ENCODE assay signal across 18 cellular contexts in the genomic region with DNA sequence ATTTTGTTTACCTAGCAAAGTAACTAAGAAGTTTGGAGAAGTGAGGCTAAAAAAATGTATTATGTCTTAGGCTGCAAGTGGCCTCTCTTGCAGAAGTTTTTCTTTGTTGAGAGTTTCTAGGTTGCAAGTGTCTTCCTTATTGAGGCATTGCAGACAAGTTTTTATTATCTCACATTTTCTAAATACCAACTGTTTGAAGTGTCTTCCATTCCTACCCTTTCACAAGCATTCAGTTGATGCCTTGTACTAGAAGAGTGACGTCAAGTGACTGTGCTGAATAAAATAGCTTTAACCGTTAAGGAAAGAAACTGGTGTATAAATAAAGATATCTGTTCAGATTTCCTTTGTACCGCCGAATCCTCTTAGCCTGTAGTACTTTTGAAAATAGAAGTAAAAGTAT.
"Had no signal": no experiment of that assay in that cellular context is flagged by ENCODE, and none has a peak within 500 bp of the region (broad histone marks: within the 10 kb centered on the region; RNA-seq: fewer than 3 reads in every experiment).

No MANE protein-coding gene starts in this region.

- H3K27ac ChIP-seq: coronary artery, esophagus muscularis mucosa, heart right ventricle, pancreas, skin epidermis, stomach, suprapubic skin, transverse colon, vagina had no signal

- ATAC-seq: heart right ventricle; left lobe of liver; naive thymus-derived CD8-positive, alpha-beta T cell; pancreas; right cardiac atrium; stimulated activated memory B cell treated with anti-CD40 and anti-IgM and Interleukin-4, amounts not matched to agents 10 μg/mL and 1 μg/mL and 100 μg/mL, for 72 hours had no signal

- H3K36me3 ChIP-seq: heart right ventricle, pancreas, suprapubic skin, transverse colon, vagina had no signal

- H3K9me3 ChIP-seq: esophagus muscularis mucosa, pancreas, suprapubic skin, vagina had no signal

- DNase-seq: activated CD4-positive, alpha-beta memory T cell treated with anti-CD3 and anti-CD28 coated beads, Interleukin-2, amount 10 ng/mL, durations not matched to agents 7 days and 5 days; activated CD4-positive, alpha-beta T cell treated with anti-CD3 and anti-CD28 coated beads for 48 hours; activated effector memory CD4-positive, alpha-beta T cell treated with anti-CD3 and anti-CD28 coated beads, Interleukin-2, amount 50 U/mL, for 16 hours; activated naive CD4-positive, alpha-beta T cell treated with anti-CD3 and anti-CD28 coated beads, Interleukin-2, amount 50 U/mL, for 16 hours; heart right ventricle; naive thymus-derived CD8-positive, alpha-beta T cell; pancreas; right cardiac atrium; stimulated activated CD4-positive, alpha-beta T cell treated with anti-CD3 and anti-CD28 coated beads, Interleukin-15, amount 100 ng/mL, for 24 hours; stomach; transverse colon had no signal

- H3K4me1 ChIP-seq: esophagus muscularis mucosa, heart right ventricle, pancreas, stomach, suprapubic skin, transverse colon, vagina had no signal

- H3K4me3 ChIP-seq: coronary artery, esophagus muscularis mucosa, heart right ventricle, pancreas, skin epidermis, stomach, suprapubic skin, transverse colon, vagina had no signal

- H3K27me3 ChIP-seq: esophagus muscularis mucosa, heart right ventricle, pancreas, stomach, suprapubic skin, transverse colon, vagina had no signal
